In genomic region chr14:93232159-93232558, GRCh38 we compare ENCODE assay signal across 1 cellular context.
TF ChIP-seq lines count a peak whose summit lies in the region.

No MANE protein-coding gene starts in this region.

TF ChIP-seq in GM23338, 12 proteins besides CTCF, POLR2A, EP300 and RAD21 (continued from another document):
- TF ChIP-seq ZNF462 (CRISPR knock-in tag; IDR thresholded peaks at IDR 0.05) = no peak
- TF ChIP-seq NANOG (IDR thresholded peaks at IDR 0.05; ENCODE audit: borderline replicate concordance) = no peak
- TF ChIP-seq ZNF114 (CRISPR knock-in tag; IDR thresholded peaks at IDR 0.05) = no peak
- TF ChIP-seq EZH2phosphoT487 (IDR thresholded peaks at IDR 0.05; ENCODE audit: unreplicated experiment) = no peak
- TF ChIP-seq CREB1 (CRISPR knock-in tag; IDR thresholded peaks at IDR 0.05; ENCODE audit: low read depth) = no peak
- TF ChIP-seq, protein P1, sequence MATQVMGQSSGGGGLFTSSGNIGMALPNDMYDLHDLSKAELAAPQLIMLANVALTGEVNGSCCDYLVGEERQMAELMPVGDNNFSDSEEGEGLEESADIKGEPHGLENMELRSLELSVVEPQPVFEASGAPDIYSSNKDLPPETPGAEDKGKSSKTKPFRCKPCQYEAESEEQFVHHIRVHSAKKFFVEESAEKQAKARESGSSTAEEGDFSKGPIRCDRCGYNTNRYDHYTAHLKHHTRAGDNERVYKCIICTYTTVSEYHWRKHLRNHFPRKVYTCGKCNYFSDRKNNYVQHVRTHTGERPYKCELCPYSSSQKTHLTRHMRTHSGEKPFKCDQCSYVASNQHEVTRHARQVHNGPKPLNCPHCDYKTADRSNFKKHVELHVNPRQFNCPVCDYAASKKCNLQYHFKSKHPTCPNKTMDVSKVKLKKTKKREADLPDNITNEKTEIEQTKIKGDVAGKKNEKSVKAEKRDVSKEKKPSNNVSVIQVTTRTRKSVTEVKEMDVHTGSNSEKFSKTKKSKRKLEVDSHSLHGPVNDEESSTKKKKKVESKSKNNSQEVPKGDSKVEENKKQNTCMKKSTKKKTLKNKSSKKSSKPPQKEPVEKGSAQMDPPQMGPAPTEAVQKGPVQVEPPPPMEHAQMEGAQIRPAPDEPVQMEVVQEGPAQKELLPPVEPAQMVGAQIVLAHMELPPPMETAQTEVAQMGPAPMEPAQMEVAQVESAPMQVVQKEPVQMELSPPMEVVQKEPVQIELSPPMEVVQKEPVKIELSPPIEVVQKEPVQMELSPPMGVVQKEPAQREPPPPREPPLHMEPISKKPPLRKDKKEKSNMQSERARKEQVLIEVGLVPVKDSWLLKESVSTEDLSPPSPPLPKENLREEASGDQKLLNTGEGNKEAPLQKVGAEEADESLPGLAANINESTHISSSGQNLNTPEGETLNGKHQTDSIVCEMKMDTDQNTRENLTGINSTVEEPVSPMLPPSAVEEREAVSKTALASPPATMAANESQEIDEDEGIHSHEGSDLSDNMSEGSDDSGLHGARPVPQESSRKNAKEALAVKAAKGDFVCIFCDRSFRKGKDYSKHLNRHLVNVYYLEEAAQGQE (IDR thresholded peaks at IDR 0.05; ENCODE audit: unreplicated experiment) = no peak
- TF ChIP-seq ETS1 (IDR thresholded peaks at IDR 0.05) = no peak
- TF ChIP-seq ZNF331 (CRISPR knock-in tag; IDR thresholded peaks at IDR 0.05; ENCODE audit: low read depth) = no peak
- no peak for TF ChIP-seq JUNB (IDR thresholded peaks at IDR 0.05; ENCODE audit: unreplicated experiment)
